ENCODE assay signal across 20 cellular contexts in genomic region chr3:192920406-192920805, GRCh38. TPM values are rescaled to one million over a fixed set of nuclear protein-coding genes. Genes with fewer than 3 reads are reported as not detected.
DNase-seq lines count a peak whose midpoint lies in the region; ATAC-seq and TF ChIP-seq lines count a peak whose summit lies in the region.
"Had no signal": no experiment of that assay in that cellular context is flagged by ENCODE, and none has a peak within 500 bp of the region (broad histone marks: within the 10 kb centered on the region; RNA-seq: fewer than 3 reads in every experiment).

No MANE protein-coding gene starts in this region.

- peaks cover 42% of the 10 kb centered on the region for H3K4me1 Mint-ChIP-seq in progenitor cell of endocrine pancreas (ENCODE audit: low read depth)

- H3K4me3 Mint-ChIP-seq in progenitor cell of endocrine pancreas (ENCODE audit: low read depth), result no peak overlapping the region

- no peak for ATAC-seq in GM18519 (IDR thresholded peaks at IDR 0.05; ENCODE audit: low FRiP score, unreplicated experiment)
- ATAC-seq: PC-3, SK-N-SH treated with all-trans-retinoic acid at 6 μM for 48 hours had no signal

- DNase-seq in DMS53 (lab: John Stamatoyannopoulos, UW) (peak; percentile 57), DMS53 treated with DMSO at 0.1 percent for 48 hours (lab: John Stamatoyannopoulos, UW; ENCODE audit: unreplicated experiment) (no peak), NCI-H187 treated with DMSO at 0.1 percent for 48 hours (lab: John Stamatoyannopoulos, UW) (peak; percentile 51), NCI-H82 (lab: John Stamatoyannopoulos, UW) (peak; percentile 66), progenitor cell of endocrine pancreas (ENCODE audit: low spot score, unreplicated experiment) (no peak), GM19238 (ENCODE audit: insufficient read length, low spot score) (no peak), GM10266 (ENCODE audit: extremely low spot score) (no peak)
- DNase-seq: 8988T, COR-L47, DMS153, EL, NCI-H1092 treated with DMSO at 0.1 percent for 48 hours, NCI-H1694, NCI-H69, PC-3, RPMI8226, SHP77 treated with DMSO at 0.1 percent for 48 hours, T-helper 1 cell had no signal

- H3K27ac Mint-ChIP-seq in progenitor cell of endocrine pancreas, result peak overlapping the region; percentile 63

- no peaks in the 10 kb centered on the region for H3K9me3 Mint-ChIP-seq in progenitor cell of endocrine pancreas (ENCODE audit: low read depth)

- no peaks in the 10 kb centered on the region for H3K36me3 Mint-ChIP-seq in progenitor cell of endocrine pancreas (ENCODE audit: insufficient read depth)

- no peak for TF ChIP-seq CTCF in progenitor cell of endocrine pancreas (IDR thresholded peaks at IDR 0.05; ENCODE audit: unreplicated experiment)
- no peak for TF ChIP-seq CTCF in GM10266 (IDR thresholded peaks at IDR 0.05; ENCODE audit: control insufficient read depth, insufficient read depth, low read depth, missing control alignments)

- peaks cover 4% of the 10 kb centered on the region for H3K27me3 Mint-ChIP-seq in progenitor cell of endocrine pancreas

RNA-seq across cellular contexts. Expression of gene MB21D2, which starts 2.8 kb away (rescaled TPM):
- 12.5 and 13.4 TPM in 2 replicates for total RNA-seq in progenitor cell of endocrine pancreas

Comparison
In these comparisons a context has a peak if more than half of its experiments do, and no peak if none do; other contexts are left out.
1. DNase-seq: peak in DMS53 (single experiment), NCI-H187 treated with DMSO at 0.1 percent for 48 hours (single experiment) and NCI-H82 (single experiment); none in DMS53 treated with DMSO at 0.1 percent for 48 hours (single experiment), progenitor cell of endocrine pancreas (single experiment), GM19238 (single experiment) and GM10266 (single experiment).